8 cellular contexts compared by ENCODE assay signal in the genomic region with DNA sequence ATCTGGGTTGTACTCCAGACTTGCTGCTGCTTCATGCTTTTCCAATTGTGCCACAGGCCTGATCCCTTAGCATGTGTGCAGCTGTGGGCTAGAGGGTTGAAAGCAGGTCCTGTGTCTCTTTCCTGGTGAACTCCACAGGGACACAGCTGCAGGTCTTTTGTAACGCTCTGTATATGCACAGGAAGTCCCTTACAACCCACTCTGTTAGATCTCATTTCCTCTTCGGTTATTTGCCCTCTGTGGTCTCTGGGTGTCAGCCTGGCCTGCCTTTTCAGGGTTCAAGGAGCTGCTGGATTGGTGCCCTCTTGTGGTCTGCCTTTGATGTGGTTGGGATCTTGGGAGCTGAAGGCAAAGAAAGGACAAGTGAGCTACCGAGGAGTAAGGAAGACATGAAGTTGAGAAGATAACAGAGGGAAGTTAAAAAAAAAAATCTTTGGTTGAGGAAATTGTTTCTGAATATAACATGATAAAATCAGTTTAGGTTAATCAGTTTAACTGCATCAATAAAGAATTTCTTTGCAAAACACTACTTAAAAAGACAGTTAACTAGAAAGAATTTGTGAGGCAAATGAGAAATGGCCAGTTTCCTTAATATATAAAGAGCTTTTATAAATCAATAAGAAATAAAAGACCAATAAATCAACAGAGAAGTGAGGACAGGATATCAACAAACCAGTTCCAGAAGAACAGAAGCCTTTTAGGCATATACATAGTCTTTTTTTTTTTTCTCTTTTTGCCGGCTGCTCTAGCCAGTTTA. TPM values are rescaled to one million over a fixed set of nuclear protein-coding genes. Genes with fewer than 3 reads are reported as not detected.
DNase-seq lines count a peak whose midpoint lies in the region; ATAC-seq, FAIRE-seq and TF ChIP-seq lines count a peak whose summit lies in the region.

No MANE protein-coding gene starts in this region.

- peaks cover 59% of the 10 kb centered on the region for H3K4me1 Mint-ChIP-seq in activated naive CD8-positive, alpha-beta T cell treated with anti-CD3 and anti-CD28 coated beads, Interleukin-2, amount 50 U/mL, for 24 hours

- H3K27ac ChIP-seq in esophagus muscularis mucosa (replicated peaks in 1 of 4): no peak overlapping the region

- intact Hi-C loops in esophagus muscularis mucosa (cut with DNase I): no loop called here

- H3K36me3 ChIP-seq in esophagus muscularis mucosa: no peaks in the 10 kb centered on the region

- H3K9me3 ChIP-seq in esophagus muscularis mucosa: no peaks in the 10 kb centered on the region

- H3K4me1 ChIP-seq in esophagus muscularis mucosa: no peaks in the 10 kb centered on the region

- ATAC-seq in GM19438 (IDR thresholded peaks at IDR 0.05; ENCODE audit: low read depth, unreplicated experiment): peak; percentile 93
- ATAC-seq in HG03457 (IDR thresholded peaks at IDR 0.05; ENCODE audit: unreplicated experiment): peak; percentile 63
- ATAC-seq in activated naive CD8-positive, alpha-beta T cell treated with anti-CD3 and anti-CD28 coated beads, Interleukin-2, amount 50 U/mL, for 24 hours: peak; percentile 78

- 55% methylated on average over 4 of the region's 4 CpGs for WGBS in esophagus muscularis mucosa

- peaks cover 9% of the 10 kb centered on the region for H3K36me3 Mint-ChIP-seq in activated naive CD8-positive, alpha-beta T cell treated with anti-CD3 and anti-CD28 coated beads, Interleukin-2, amount 50 U/mL, for 24 hours (ENCODE audit: low read depth)

- no peak for FAIRE-seq in D721Med (lab: Jason Lieb, UNC)

- TF ChIP-seq POLR2A in esophagus muscularis mucosa (IDR thresholded peaks at IDR 0.05; ENCODE audit: low read depth): no peak

- TF ChIP-seq EP300 in esophagus muscularis mucosa (IDR thresholded peaks at IDR 0.05): no peak

- H3K27ac Mint-ChIP-seq in activated naive CD8-positive, alpha-beta T cell treated with anti-CD3 and anti-CD28 coated beads, Interleukin-2, amount 50 U/mL, for 24 hours: peak overlapping the region; percentile 76

- no peaks in the 10 kb centered on the region for H3K9me3 Mint-ChIP-seq in activated naive CD8-positive, alpha-beta T cell treated with anti-CD3 and anti-CD28 coated beads, Interleukin-2, amount 50 U/mL, for 24 hours

- peak overlapping the region; percentile 15 for H3K4me3 Mint-ChIP-seq in activated naive CD8-positive, alpha-beta T cell treated with anti-CD3 and anti-CD28 coated beads, Interleukin-2, amount 50 U/mL, for 24 hours

- peaks cover 2% of the 10 kb centered on the region for H3K27me3 Mint-ChIP-seq in activated naive CD8-positive, alpha-beta T cell treated with anti-CD3 and anti-CD28 coated beads, Interleukin-2, amount 50 U/mL, for 24 hours

- DNase-seq in D721Med (ENCODE audit: insufficient read length, low spot score) (no peak), SKM-1 (lab: John Stamatoyannopoulos, UW; ENCODE audit: unreplicated experiment) (peak; percentile 98), kidney glomerular epithelial cell (lab: John Stamatoyannopoulos, UW) (peak; percentile 63), esophagus muscularis mucosa (ENCODE audit: extremely low spot score) (no peak)
- peak; percentile 68 for DNase-seq in activated naive CD8-positive, alpha-beta T cell treated with anti-CD3 and anti-CD28 coated beads, Interleukin-2, amount 50 U/mL, for 24 hours
- peak; percentile 2 to 53 (median 14) for DNase-seq in stimulated activated naive CD4-positive, alpha-beta T cell (lab: John Stamatoyannopoulos, UW)

- H3K27me3 ChIP-seq in esophagus muscularis mucosa: no peaks in the 10 kb centered on the region

- no peak overlapping the region for H3K4me3 ChIP-seq in esophagus muscularis mucosa

- TF ChIP-seq CTCF in D721Med (IDR thresholded peaks at IDR 0.05; ENCODE audit: insufficient read depth, missing control alignments) (peak; percentile 3), esophagus muscularis mucosa (IDR thresholded peaks at IDR 0.05) (peak in 1 of 3 experiments; percentile 14)

RNA-seq across cellular contexts. Expression of gene UCK2, which starts 44.1 kb away (rescaled TPM):
- 10 to 100 TPM; 13.7 to 33.7 (median 31.0) TPM for total RNA-seq in esophagus muscularis mucosa

Comparison
In these comparisons a context has a peak if more than half of its experiments do, and no peak if none do; other contexts are left out.
1. DNase-seq: peak in SKM-1 (single experiment), activated naive CD8-positive, alpha-beta T cell treated with anti-CD3 and anti-CD28 coated beads, Interleukin-2, amount 50 U/mL, for 24 hours (single experiment), kidney glomerular epithelial cell (single experiment) and stimulated activated naive CD4-positive, alpha-beta T cell (6 of 6); none in D721Med (single experiment) and esophagus muscularis mucosa (single experiment).
2. Peak in every context shown above with its lines, with median percentiles within 50 percentile points of each other: ATAC-seq.